In genomic region chr22:39634530-39635399, GRCh38 we compare ENCODE assay signal across 10 cellular contexts.
DNase-seq lines count a peak whose midpoint lies in the region; ATAC-seq and TF ChIP-seq lines count a peak whose summit lies in the region.
"Had no signal": no experiment of that assay in that cellular context is flagged by ENCODE, and none has a peak within 500 bp of the region (broad histone marks: within the 10 kb centered on the region; RNA-seq: fewer than 3 reads in every experiment).

No MANE protein-coding gene starts in this region.

- peaks cover 11% of the 10 kb centered on the region for H3K4me1 Mint-ChIP-seq in activated CD4-positive, alpha-beta T cell treated with anti-CD3 and anti-CD28 coated beads for 36 hours

- no peak overlapping the region for H3K4me3 Mint-ChIP-seq in activated CD4-positive, alpha-beta T cell treated with anti-CD3 and anti-CD28 coated beads for 36 hours
- H3K4me3 Mint-ChIP-seq: IgD-negative memory B cell had no signal

- DNase-seq in activated CD4-positive, alpha-beta T cell treated with anti-CD3 and anti-CD28 coated beads for 36 hours = peak; percentile 77
- DNase-seq in activated CD4-positive, alpha-beta T cell treated with anti-CD3 and anti-CD28 coated beads for 4 hours = no peak
- DNase-seq in NCI-H460 (ENCODE audit: extremely low read depth, low read depth) (peak; percentile 73), epithelial cell of esophagus (ENCODE audit: low read depth) (peak; percentile 97), NCI-H187 treated with DMSO at 0.1 percent for 48 hours (lab: John Stamatoyannopoulos, UW) (no peak)
- DNase-seq in stimulated activated CD4-positive, alpha-beta T cell treated with anti-CD3 and anti-CD28 coated beads, Interleukin-2, amount 100 ng/mL, for 48 hours = peak; percentile 21 to 32
- DNase-seq: DND-41 had no signal

- H3K36me3 Mint-ChIP-seq in activated CD4-positive, alpha-beta T cell treated with anti-CD3 and anti-CD28 coated beads for 36 hours (ENCODE audit: low read depth) = no peaks in the 10 kb centered on the region
- H3K36me3 Mint-ChIP-seq: IgD-negative memory B cell had no signal

- intact Hi-C loops in activated CD4-positive, alpha-beta T cell treated with anti-CD3 and anti-CD28 coated beads for 36 hours (cut with DNase I, micrococcal nuclease) = no loop called here

- CTCF ChIA-PET in activated CD4-positive, alpha-beta T cell treated with anti-CD3 and anti-CD28 coated beads for 36 hours (lab: Charles Lee) = no interaction called here

- POLR2A ChIA-PET in activated CD4-positive, alpha-beta T cell treated with anti-CD3 and anti-CD28 coated beads for 36 hours (lab: Charles Lee) = interaction anchor here (0.6 kb wide), 2 partner anchors 119 to 375 kb away, joined by 3 to 5 read pairs; no protein-coding TSS in a partner anchor

- H3K27ac Mint-ChIP-seq in activated CD4-positive, alpha-beta T cell treated with anti-CD3 and anti-CD28 coated beads for 36 hours = no peak overlapping the region
- H3K27ac Mint-ChIP-seq: IgD-negative memory B cell had no signal

- H3K9me3 Mint-ChIP-seq in activated CD4-positive, alpha-beta T cell treated with anti-CD3 and anti-CD28 coated beads for 36 hours (ENCODE audit: low read depth) = peaks cover 2% of the 10 kb centered on the region

- no peaks in the 10 kb centered on the region for H3K27me3 Mint-ChIP-seq in activated CD4-positive, alpha-beta T cell treated with anti-CD3 and anti-CD28 coated beads for 36 hours

- peak; percentile 63 for ATAC-seq in activated CD4-positive, alpha-beta T cell treated with anti-CD3 and anti-CD28 coated beads for 36 hours
- no peak for ATAC-seq in HG02571 (IDR thresholded peaks at IDR 0.05; ENCODE audit: unreplicated experiment)
- ATAC-seq in HG03521 (IDR thresholded peaks at IDR 0.05; ENCODE audit: unreplicated experiment) = no peak

- TF ChIP-seq CTCF in epithelial cell of esophagus (IDR thresholded peaks at IDR 0.05; ENCODE audit: insufficient read depth, low read depth, low read length, missing control alignments) = peak; percentile 4

- H3K4me3 ChIP-seq in epithelial cell of esophagus (ENCODE audit: low read length) = no peak overlapping the region

Comparison
In these comparisons a context has a peak if more than half of its experiments do, and no peak if none do; other contexts are left out.
1. DNase-seq: peak in activated CD4-positive, alpha-beta T cell treated with anti-CD3 and anti-CD28 coated beads for 36 hours (single experiment), NCI-H460 (single experiment), epithelial cell of esophagus (single experiment) and stimulated activated CD4-positive, alpha-beta T cell treated with anti-CD3 and anti-CD28 coated beads, Interleukin-2, amount 100 ng/mL, for 48 hours (2 of 2); none in activated CD4-positive, alpha-beta T cell treated with anti-CD3 and anti-CD28 coated beads for 4 hours (0 of 2) and NCI-H187 treated with DMSO at 0.1 percent for 48 hours (single experiment).